Comparison of ENCODE assay signal across 16 cellular contexts in genomic region chr11:69295079-69295994, GRCh38. TPM values are rescaled to one million over a fixed set of nuclear protein-coding genes. Genes with fewer than 3 reads are reported as not detected.
DNase-seq lines count a peak whose midpoint lies in the region; ATAC-seq, FAIRE-seq and TF ChIP-seq lines count a peak whose summit lies in the region.
"Had no signal": no experiment of that assay in that cellular context is flagged by ENCODE, and none has a peak within 500 bp of the region (broad histone marks: within the 10 kb centered on the region; RNA-seq: fewer than 3 reads in every experiment).

No MANE protein-coding gene starts in this region.

- H4K8ac ChIP-seq in H1 (ENCODE audit: extremely low read depth, insufficient read depth, low read length): peak overlapping the region; percentile 83

- no peaks in the 10 kb centered on the region for H3K9me3 Mint-ChIP-seq in activated CD8-positive, alpha-beta memory T cell treated with anti-CD3 and anti-CD28 coated beads, Interleukin-2, amount 10 ng/mL, durations not matched to agents 7 days and 5 days (ENCODE audit: low read depth)
- no peaks in the 10 kb centered on the region for H3K9me3 Mint-ChIP-seq in stimulated activated memory B cell treated with anti-CD40 and anti-IgM and Interleukin-4, amounts not matched to agents 10 μg/mL and 1 μg/mL and 100 μg/mL, for 72 hours

- H3K27ac Mint-ChIP-seq in activated CD8-positive, alpha-beta memory T cell treated with anti-CD3 and anti-CD28 coated beads, Interleukin-2, amount 10 ng/mL, durations not matched to agents 7 days and 5 days: peak overlapping the region; percentile 2
- peak overlapping the region; percentile 7 for H3K27ac Mint-ChIP-seq in stimulated activated memory B cell treated with anti-CD40 and anti-IgM and Interleukin-4, amounts not matched to agents 10 μg/mL and 1 μg/mL and 100 μg/mL, for 72 hours

- H2BK120ac ChIP-seq in H1 (replicated peaks; ENCODE audit: low read depth, low read length): no peak overlapping the region

- peak overlapping the region; percentile 88; the same call in 1 of the 2 replicates for H2BK12ac ChIP-seq in H1 (ENCODE audit: low read depth, low read length)

- H3K36me3 ChIP-seq in H1 (ENCODE audit: control insufficient read depth in 2 of 4, insufficient read depth in 4 of 4, low read length in 3 of 4) (no peaks in the 10 kb centered on the region), pancreas (no peaks in the 10 kb centered on the region)
- H3K36me3 ChIP-seq: thoracic aorta had no signal

- intact Hi-C loops in pancreas (cut with DNase I): no loop called here

- H4K91ac ChIP-seq in H1 (replicated peaks; ENCODE audit: insufficient read length, low read length): no peak overlapping the region

- no peak overlapping the region for H3K9ac ChIP-seq in H1 (replicated peaks in 1 of 4; ENCODE audit: extremely low read depth in 1 of 4, low read depth in 3 of 4, low read length in 3 of 4)

- H3K9me3 ChIP-seq in H1 (ENCODE audit: insufficient read depth in 2 of 2, low read depth in 1 of 2, low read length in 1 of 2) (0 out of 4 replicates have a peak, but pooled peaks cover 0 to 2% of the 10 kb centered on the region in 2 experiments), pancreas (no peaks in the 10 kb centered on the region)
- H3K9me3 ChIP-seq: thoracic aorta had no signal

- H3K4me3 Mint-ChIP-seq in activated CD8-positive, alpha-beta memory T cell treated with anti-CD3 and anti-CD28 coated beads, Interleukin-2, amount 10 ng/mL, durations not matched to agents 7 days and 5 days: no peak overlapping the region
- H3K4me3 Mint-ChIP-seq in stimulated activated memory B cell treated with anti-CD40 and anti-IgM and Interleukin-4, amounts not matched to agents 10 μg/mL and 1 μg/mL and 100 μg/mL, for 72 hours: no peak overlapping the region

- TF ChIP-seq CTCF in H1 (IDR thresholded peaks at IDR 0.05; ENCODE audit: control extremely low read depth in 1 of 3, insufficient read depth in 1 of 3, low read depth in 1 of 3, low read length in 3 of 3): no peak
- no peak for TF ChIP-seq CTCF in GM20000 (IDR thresholded peaks at IDR 0.05; ENCODE audit: extremely low read depth, missing control alignments)
- no peak for TF ChIP-seq CTCF in pancreas (IDR thresholded peaks at IDR 0.05)

- H3K27me3 Mint-ChIP-seq in activated CD8-positive, alpha-beta memory T cell treated with anti-CD3 and anti-CD28 coated beads, Interleukin-2, amount 10 ng/mL, durations not matched to agents 7 days and 5 days: peaks cover 6% of the 10 kb centered on the region
- no peaks in the 10 kb centered on the region for H3K27me3 Mint-ChIP-seq in stimulated activated memory B cell treated with anti-CD40 and anti-IgM and Interleukin-4, amounts not matched to agents 10 μg/mL and 1 μg/mL and 100 μg/mL, for 72 hours

- no peak overlapping the region for H4K5ac ChIP-seq in H1 (ENCODE audit: insufficient read length, low read depth, low read length)

- H3K23ac ChIP-seq in H1 (ENCODE audit: insufficient read length): no peak overlapping the region

- H2BK20ac ChIP-seq in H1 (ENCODE audit: low read length): no peak overlapping the region

- H3K27me3 ChIP-seq in H1 (replicated peaks in 1 of 4; ENCODE audit: control insufficient read depth in 3 of 4, extremely low read depth in 1 of 4, insufficient read depth in 3 of 4, low read length in 3 of 4) (no peaks in the 10 kb centered on the region; a peak in 1 of 7 replicates), pancreas (no peaks in the 10 kb centered on the region)

- H3K18ac ChIP-seq in H1 (ENCODE audit: extremely low read depth, low read length): no peak overlapping the region

- H3K56ac ChIP-seq in H1 (replicated peaks; ENCODE audit: insufficient read length, low read depth, low read length): no peak overlapping the region

- no peak for ATAC-seq in activated CD8-positive, alpha-beta memory T cell treated with anti-CD3 and anti-CD28 coated beads, Interleukin-2, amount 10 ng/mL, durations not matched to agents 7 days and 5 days
- ATAC-seq in stimulated activated memory B cell treated with anti-CD40 and anti-IgM and Interleukin-4, amounts not matched to agents 10 μg/mL and 1 μg/mL and 100 μg/mL, for 72 hours: no peak
- ATAC-seq in pancreas: no peak

- peak overlapping the region; percentile 28; the same call in 1 of the 2 replicates for H2AK5ac ChIP-seq in H1 (ENCODE audit: low read depth, low read length)

- H2BK15ac ChIP-seq in H1 (ENCODE audit: low read length): peak overlapping the region; percentile 95; the same call in 1 of the 2 replicates

- no peak for TF ChIP-seq EP300 in H1 (IDR thresholded peaks at IDR 0.05; ENCODE audit: borderline replicate concordance in 1 of 2, low read depth in 2 of 2, low read length in 2 of 2)

- no peaks in the 10 kb centered on the region for H3K79me1 ChIP-seq in H1 (ENCODE audit: low read depth, low read length)

- H3K4me1 ChIP-seq in H1 (replicated peaks in 1 of 4; ENCODE audit: control insufficient read depth in 3 of 4, insufficient read depth in 4 of 4, low read length in 3 of 4) (peaks cover 0 to 2% (median under 1%) of the 10 kb centered on the region in 4 experiments; a peak in 2 of 7 replicates), pancreas (peaks cover 0 to 16% (median 7%) of the 10 kb centered on the region in 3 donors)

- POLR2A ChIA-PET in H1 (lab: Charles Lee; ENCODE audit: partially characterized antibody): interaction anchor here (2.9 kb wide), 1 partner anchor 348 kb away, joined by 8 read pairs; no protein-coding TSS in a partner anchor

- WGBS in H1 (ENCODE audit: extremely low coverage in 1 of 2, insufficient coverage in 1 of 2, insufficient read length in 1 of 2, insufficient replicate concordance in 2 of 2, low coverage in 1 of 2, low lambda C conversion rate in 2 of 2, missing lambda C conversion rate in 1 of 2), 2 experiments: 90% methylated on average over 29 of the region's 31 CpGs; no CpG with 5 or more reads in 1 of the 2 experiments
- WGBS in pancreas, 2 donors: 92 to 94% methylated on average over 29 to 31 of the region's 31 CpGs

- FAIRE-seq in H1 (lab: Jason Lieb, UNC) (no peak), pancreas (lab: Jason Lieb, UNC) (no peak)

- H3K14ac ChIP-seq in H1 (ENCODE audit: insufficient read length): no peak overlapping the region

- no peak overlapping the region for H2BK5ac ChIP-seq in H1 (ENCODE audit: low read depth, low read length)

- CTCF ChIA-PET in activated CD8-positive, alpha-beta memory T cell treated with anti-CD3 and anti-CD28 coated beads, Interleukin-2, amount 10 ng/mL, durations not matched to agents 7 days and 5 days (lab: Charles Lee): interaction anchor here (1.5 kb wide), 1 partner anchor 347 kb away, joined by 4 read pairs; no protein-coding TSS in a partner anchor
- CTCF ChIA-PET in H1 (lab: Charles Lee; ENCODE audit: partially characterized antibody): interaction anchor here (1.2 to 4.5 kb wide), 5 partner anchors 14 to 379 kb away, joined by 3 to 22 read pairs (median 4); no protein-coding TSS in a partner anchor

- H3K27ac ChIP-seq in H1 (ENCODE audit: low read depth, low read length) (no peak overlapping the region), pancreas (no peak overlapping the region)

- no peak overlapping the region for H3K4me3 ChIP-seq in H1 (ENCODE audit: extremely low read depth in 1 of 4, insufficient read depth in 2 of 4, low read depth in 3 of 4, low read length in 4 of 4)
- no peak overlapping the region for H3K4me3 ChIP-seq in pancreas
- H3K4me3 ChIP-seq: lung, thoracic aorta had no signal

- no peak overlapping the region for H3K4ac ChIP-seq in H1 (replicated peaks; ENCODE audit: insufficient read length, low read depth, low read length)

- peaks cover 0 to 7% of the 10 kb centered on the region in 2 experiments for H4K20me1 ChIP-seq in H1 (replicated peaks in 1 of 2; ENCODE audit: control insufficient read depth in 1 of 2, insufficient read depth in 2 of 2, low read length in 2 of 2)

- no peak overlapping the region for H3K4me2 ChIP-seq in H1 (ENCODE audit: insufficient read depth in 1 of 2, low read depth in 2 of 2, low read length in 2 of 2)

- H3K23me2 ChIP-seq in H1 (ENCODE audit: low read depth, low read length): peaks cover 7% of the 10 kb centered on the region; the same call in 1 of the 2 replicates

- no peak for DNase-seq in activated CD8-positive, alpha-beta memory T cell treated with anti-CD3 and anti-CD28 coated beads, Interleukin-2, amount 10 ng/mL, durations not matched to agents 7 days and 5 days
- DNase-seq in activated CD8-positive, alpha-beta memory T cell treated with anti-CD3 and anti-CD28 coated beads for 24 hours: no peak
- peak; percentile 46 for DNase-seq in LoVo (ENCODE audit: low spot score)
- DNase-seq in H1 (ENCODE audit: low read depth in 1 of 2, low spot score in 2 of 2): no peak
- DNase-seq in COR-L47 (lab: John Stamatoyannopoulos, UW): no peak
- no peak for DNase-seq in GM20000 (ENCODE audit: low spot score)
- DNase-seq in pancreas: no peak
- DNase-seq: amygdala, dermis blood vessel endothelial cell, DMS 273 treated with DMSO at 0.1 percent for 48 hours, NCI-H1436, NCI-H526 treated with DMSO at 0.1 percent for 48 hours, SHP77 had no signal

- peaks cover 2% of the 10 kb centered on the region for H3K36me3 Mint-ChIP-seq in activated CD8-positive, alpha-beta memory T cell treated with anti-CD3 and anti-CD28 coated beads, Interleukin-2, amount 10 ng/mL, durations not matched to agents 7 days and 5 days
- no peaks in the 10 kb centered on the region for H3K36me3 Mint-ChIP-seq in stimulated activated memory B cell treated with anti-CD40 and anti-IgM and Interleukin-4, amounts not matched to agents 10 μg/mL and 1 μg/mL and 100 μg/mL, for 72 hours

- no peaks in the 10 kb centered on the region for H3K79me2 ChIP-seq in H1 (ENCODE audit: control insufficient read depth in 1 of 2, insufficient read depth in 2 of 2, low read length in 2 of 2)

- TF ChIP-seq POLR2A in H1 (IDR thresholded peaks at IDR 0.05; ENCODE audit: control extremely low read depth in 1 of 2, low read depth in 2 of 2, low read length in 2 of 2): no peak

- H3K4me1 Mint-ChIP-seq in activated CD8-positive, alpha-beta memory T cell treated with anti-CD3 and anti-CD28 coated beads, Interleukin-2, amount 10 ng/mL, durations not matched to agents 7 days and 5 days: peaks cover 47% of the 10 kb centered on the region
- H3K4me1 Mint-ChIP-seq in stimulated activated memory B cell treated with anti-CD40 and anti-IgM and Interleukin-4, amounts not matched to agents 10 μg/mL and 1 μg/mL and 100 μg/mL, for 72 hours: peaks cover 66% of the 10 kb centered on the region

- no peak overlapping the region for H2AFZ ChIP-seq in H1 (ENCODE audit: low read length)

- TF ChIP-seq RAD21 in H1 (IDR thresholded peaks at IDR 0.05 in 1 of 2, conservative IDR thresholded peaks at IDR 0.05 in 1 of 2; ENCODE audit: low read depth in 2 of 2, low read length in 2 of 2): peak in 1 of 2 experiments; percentile 15; a peak in 1 of 4 replicates

RNA-seq across cellular contexts. Expression of gene MYEOV, which starts 1.4 kb away (rescaled TPM):
- total RNA-seq in activated CD8-positive, alpha-beta memory T cell treated with anti-CD3 and anti-CD28 coated beads, Interleukin-2, amount 10 ng/mL, durations not matched to agents 7 days and 5 days: not detected
- 0.67 and 0.86 TPM in 2 replicates for total RNA-seq in H1 (2021; fragmentation: NEBNext Ultra II Directional; extraction: Animal tissue kit (Norgen Biotek cat#: 25700))
- polyA plus RNA-seq in H1 (2011; rRNA removed): 0.44 and 1.0 TPM in 2 replicates
- 0.50 TPM for polyA plus RNA-seq in H1 (2011; cell fraction: cytosol; rRNA removed)
- polyA plus RNA-seq in H1 (2011; cell fraction: nucleus; rRNA removed): 2.3 TPM
- polyA plus RNA-seq in H1 (2012, experiment 1 of 2): 0.47 to 1.2 TPM (median 0.68 TPM) in 3 of 4 replicates, not detected in the other
- 0.20 TPM for polyA plus RNA-seq in H1 (2012, experiment 2 of 2)
- polyA plus RNA-seq in H1 (2013, experiment 1 of 2): 0.36 TPM
- 0.35 TPM for polyA plus RNA-seq in H1 (2013, experiment 2 of 2)
- polyA minus RNA-seq in H1 (2011; rRNA and poly(A)+ RNA removed): 0.16 and 0.24 TPM in 2 replicates
- 0.44 TPM for polyA minus RNA-seq in H1 (2011; cell fraction: cytosol; rRNA and poly(A)+ RNA removed)
- polyA minus RNA-seq in H1 (2011; cell fraction: nucleus; rRNA and poly(A)+ RNA removed): 2.0 TPM
- total RNA-seq in pancreas: 1 to 10 TPM in 4 of 6 donors, under 1 TPM in 1, not detected in 1; 0.37 to 3.8 (median 3.0) TPM
- polyA plus RNA-seq in pancreas: 1 to 10 TPM; 3.2 to 3.7 TPM
- total RNA-seq: dermis blood vessel endothelial cell had no signal
